Comparison of ENCODE assay signal across 9 cellular contexts in genomic region chr11:118224512-118225180, GRCh38. TPM values are rescaled to one million over a fixed set of nuclear protein-coding genes. Genes with fewer than 3 reads are reported as not detected.
DNase-seq lines count a peak whose midpoint lies in the region; ATAC-seq, FAIRE-seq and TF ChIP-seq lines count a peak whose summit lies in the region.
"Had no signal": no experiment of that assay in that cellular context is flagged by ENCODE, and none has a peak within 500 bp of the region (broad histone marks: within the 10 kb centered on the region; RNA-seq: fewer than 3 reads in every experiment).

JAML (minus strand) TSS chr11:118225011; CDS start chr11:118214866, 10,145 bp downstream.

- H3K4me1 ChIP-seq in BLaER1 (peaks cover 53% of the 10 kb centered on the region), right lobe of liver (no peaks in the 10 kb centered on the region), gastroesophageal sphincter (no peaks in the 10 kb centered on the region)

- peak within 1 kb of the TSS; percentile 44; the same call in 1 of the 2 replicates for H3K9ac ChIP-seq in BLaER1

- ATAC-seq in HG02678 (IDR thresholded peaks at IDR 0.05; ENCODE audit: unreplicated experiment) (peak; percentile 53), right lobe of liver (peak; percentile 37 to 55 (median 51)), gastroesophageal sphincter (no peak), GM18519 (IDR thresholded peaks at IDR 0.05; ENCODE audit: low FRiP score, unreplicated experiment) (no peak)

- H3K27ac ChIP-seq in BLaER1 (0 out of 2 replicates have a peak within 1 kb of the TSS, but pooled peaks have one; percentile 25), right lobe of liver (peak within 1 kb of the TSS in 1 of 3 donors; percentile 50), gastroesophageal sphincter (no peak within 1 kb of the TSS)

- peak within 1 kb of the TSS; percentile 60 for H3K4me2 ChIP-seq in BLaER1

- no peak within 1 kb of the TSS for H3K4me3 ChIP-seq in BLaER1
- no peak within 1 kb of the TSS for H3K4me3 ChIP-seq in right lobe of liver
- peak within 1 kb of the TSS in 1 of 2 donors; percentile 1 for H3K4me3 ChIP-seq in gastroesophageal sphincter

- H3K9me3 ChIP-seq in BLaER1 = no peaks in the 10 kb centered on the region
- no peaks in the 10 kb centered on the region for H3K9me3 ChIP-seq in right lobe of liver
- H3K9me3 ChIP-seq in gastroesophageal sphincter = no peaks in the 10 kb centered on the region

- no peak for FAIRE-seq in H54 (lab: Jason Lieb, UNC)

- WGBS in right lobe of liver (ENCODE audit: insufficient coverage, low coverage, low lambda C conversion rate, missing lambda C conversion rate) = 57% methylated on average over 5 of the region's 6 CpGs
- WGBS in gastroesophageal sphincter (ENCODE audit: low coverage in 1 of 2), 2 donors = 79 to 80% methylated on average over 4 to 6 of the region's 6 CpGs

- H3K36me3 ChIP-seq in BLaER1 (no peaks in the 10 kb centered on the region), right lobe of liver (no peaks in the 10 kb centered on the region), gastroesophageal sphincter (no peaks in the 10 kb centered on the region)

- intact Hi-C loops in right lobe of liver (cut with DNase I) = no loop called here

- H3K27me3 ChIP-seq in BLaER1 = no peaks in the 10 kb centered on the region
- no peaks in the 10 kb centered on the region for H3K27me3 ChIP-seq in right lobe of liver
- peaks cover 31% of the 10 kb centered on the region for H3K27me3 ChIP-seq in gastroesophageal sphincter

- TF ChIP-seq CTCF in right lobe of liver (IDR thresholded peaks at IDR 0.05) (no peak), gastroesophageal sphincter (IDR thresholded peaks at IDR 0.05) (no peak)

- no peak for TF ChIP-seq EP300 in gastroesophageal sphincter (IDR thresholded peaks at IDR 0.05)

- no peaks in the 10 kb centered on the region for H4K20me1 ChIP-seq in BLaER1

- peak; percentile 44 for TF ChIP-seq POLR2A in right lobe of liver (IDR thresholded peaks at IDR 0.05)
- no peak for TF ChIP-seq POLR2A in gastroesophageal sphincter (IDR thresholded peaks at IDR 0.05)
- TF ChIP-seq POLR2A in H54 (IDR thresholded peaks at IDR 0.05; ENCODE audit: low read depth, low read length) = no peak

- peak; percentile 36 to 46 for DNase-seq in activated CD4-positive, alpha-beta T cell treated with anti-CD3 and anti-CD28 coated beads, Interleukin-2, amount 50 U/mL, for 4 hours
- DNase-seq in right lobe of liver (no peak), NCI-H526 (lab: John Stamatoyannopoulos, UW) (no peak), H54 (ENCODE audit: insufficient read length, low spot score) (no peak)

RNA-seq across cellular contexts. Expression of gene JAML, which starts in this region (rescaled TPM):
- 1 to 10 TPM; 1.5 to 9.1 (median 3.2) TPM for total RNA-seq in right lobe of liver
- total RNA-seq in gastroesophageal sphincter = 1 to 10 TPM in 3 of 4 donors, under 1 TPM in 1; 0.58 to 5.7 (median 2.4) TPM
- total RNA-seq: Daoy had no signal

Comparison
In these comparisons a context has a peak if more than half of its experiments do, and no peak if none do; other contexts are left out.
1. ATAC-seq: peak in HG02678 (single experiment) and right lobe of liver (4 of 4); none in gastroesophageal sphincter (single experiment) and GM18519 (single experiment).
2. DNase-seq: peak in activated CD4-positive, alpha-beta T cell treated with anti-CD3 and anti-CD28 coated beads, Interleukin-2, amount 50 U/mL, for 4 hours (2 of 2); none in right lobe of liver (0 of 3), NCI-H526 (0 of 2) and H54 (single experiment).